ENCODE assay signal across 9 cellular contexts in genomic region chr17:3647769-3648540, GRCh38. TPM values are rescaled to one million over a fixed set of nuclear protein-coding genes. Genes with fewer than 3 reads are reported as not detected.
DNase-seq lines count a peak whose midpoint lies in the region; ATAC-seq, FAIRE-seq and TF ChIP-seq lines count a peak whose summit lies in the region.
"Had no signal": no experiment of that assay in that cellular context is flagged by ENCODE, and none has a peak within 500 bp of the region (broad histone marks: within the 10 kb centered on the region; RNA-seq: fewer than 3 reads in every experiment).

No MANE protein-coding gene starts in this region.

- H3K9ac ChIP-seq in keratinocyte (ENCODE audit: control insufficient read depth, extremely low read depth, insufficient read depth, low read length) = no peak overlapping the region

- H3K79me2 ChIP-seq in keratinocyte (ENCODE audit: control insufficient read depth, insufficient read depth, low read length) = no peaks in the 10 kb centered on the region

- POLR2A ChIA-PET in Panc1 (lab: Charles Lee) = interaction anchor here (0.5 kb wide), 1 partner anchor 938 kb away, joined by 4 read pairs; no protein-coding TSS in a partner anchor

- intact Hi-C loops in Panc1 (cut with micrococcal nuclease; ENCODE audit: unreplicated experiment) = loop anchor here (5.0 kb wide), 1 partner anchor 601 kb away; no protein-coding TSS in a partner anchor

- no peak overlapping the region for H2AFZ ChIP-seq in keratinocyte (ENCODE audit: control insufficient read depth, low read length)

- H3K4me2 ChIP-seq in keratinocyte (ENCODE audit: control insufficient read depth, extremely low read depth, insufficient read depth, low read depth, low read length) = no peak overlapping the region

- no peaks in the 10 kb centered on the region for H3K9me3 ChIP-seq in Panc1 (ENCODE audit: control insufficient read depth, insufficient read depth, low read depth, low read length)
- H3K9me3 ChIP-seq in keratinocyte (ENCODE audit: control insufficient read depth, low read depth, low read length) = no peaks in the 10 kb centered on the region

- H3K27me3 ChIP-seq in Panc1 (ENCODE audit: control insufficient read depth, insufficient read depth, low read length) = no peaks in the 10 kb centered on the region
- no peaks in the 10 kb centered on the region for H3K27me3 ChIP-seq in keratinocyte (ENCODE audit: control insufficient read depth, extremely low read depth, insufficient read depth, low read length)

- CTCF ChIA-PET in Panc1 (lab: Charles Lee) = no interaction called here

- peak; percentile 63 for FAIRE-seq in keratinocyte (lab: Jason Lieb, UNC)
- FAIRE-seq: colon had no signal

- dilution Hi-C loops in keratinocyte (cut with MboI; ENCODE audit: extremely low pct_ligation_motif_present, low sequenced_read_pairs) = no loop called here

- no TSS peak for BruUV-seq in Panc1 (replicated peaks; lab: Mats Ljungman, UMichigan)

- no peak overlapping the region for H3K4me3 ChIP-seq in Panc1 (ENCODE audit: low read depth in 2 of 2, low read length in 2 of 2)
- H3K4me3 ChIP-seq in astrocyte of the spinal cord (ENCODE audit: low read depth, low read length) = no peak overlapping the region
- no peak overlapping the region for H3K4me3 ChIP-seq in keratinocyte (ENCODE audit: control insufficient read depth in 2 of 3, extremely low read depth in 1 of 3, insufficient read depth in 2 of 3, low read depth in 1 of 3, low read length in 3 of 3)

- TF ChIP-seq CTCF in GM12873 (IDR thresholded peaks at IDR 0.05; ENCODE audit: insufficient read depth, low read depth, low read length, missing control alignments) = peak; percentile 54
- TF ChIP-seq CTCF in Panc1 (IDR thresholded peaks at IDR 0.05) = peak; percentile 83
- peak; percentile 58 for TF ChIP-seq CTCF in astrocyte of the spinal cord (IDR thresholded peaks at IDR 0.05; ENCODE audit: low read depth, low read length)
- TF ChIP-seq CTCF in keratinocyte (optimal IDR thresholded peaks at IDR 0.05 in 1 of 3, IDR thresholded peaks at IDR 0.05 in 1 of 3, conservative IDR thresholded peaks at IDR 0.05 in 1 of 3; ENCODE audit: extremely low read depth in 1 of 3, insufficient read depth in 2 of 3, low read length in 3 of 3) = peak; percentile 66 to 88 (median 82)

- H3K4me1 ChIP-seq in Panc1 (ENCODE audit: control insufficient read depth, insufficient read depth, low read length) (no peaks in the 10 kb centered on the region), keratinocyte (ENCODE audit: control insufficient read depth, extremely low read depth, insufficient read depth, low read length) (no peaks in the 10 kb centered on the region)

- no peaks in the 10 kb centered on the region for H3K36me3 ChIP-seq in Panc1 (ENCODE audit: control insufficient read depth, insufficient read depth, low read length)
- H3K36me3 ChIP-seq in keratinocyte (ENCODE audit: control insufficient read depth in 2 of 2, extremely low read depth in 1 of 2, insufficient read depth in 2 of 2, low read length in 2 of 2) = peaks cover 8 to 15% of the 10 kb centered on the region in 2 experiments

- DNase-seq in ACHN (peak; percentile 55), Panc1 (ENCODE audit: low read depth, low spot score) (no peak), astrocyte of the spinal cord (ENCODE audit: low read depth, low spot score) (peak; percentile 48), keratinocyte (ENCODE audit: low read depth, low spot score) (no peak)
- DNase-seq in stimulated activated CD4-positive, alpha-beta T cell treated with anti-CD3 and anti-CD28 coated beads, Interleukin-4, amount 100 ng/mL, for 1 hour = peak; percentile 48

- H3K27ac ChIP-seq in Panc1 (ENCODE audit: low read length) = no peak overlapping the region
- no peak overlapping the region for H3K27ac ChIP-seq in keratinocyte (ENCODE audit: control insufficient read depth, insufficient read depth, low read length)

- peaks cover 2% of the 10 kb centered on the region for H3K9me1 ChIP-seq in keratinocyte (ENCODE audit: control insufficient read depth, extremely low read depth, insufficient read depth, low read length)

- in situ Hi-C loops in ACHN (cut with HindIII; ENCODE audit: low pct_ligation_motif_present, low pct_unique_long_range_greater_than_20kb, low sequenced_read_pairs) (no loop called here), Panc1 (cut with HindIII; ENCODE audit: low pct_unique_long_range_greater_than_20kb, low sequenced_read_pairs) (no loop called here), astrocyte of the spinal cord (cut with HindIII; ENCODE audit: low sequenced_read_pairs) (no loop called here)

- peak; percentile 95 for ATAC-seq in Panc1
- no peak for ATAC-seq in HG02798 (IDR thresholded peaks at IDR 0.05; ENCODE audit: poor library complexity, unreplicated experiment)
- no peak for ATAC-seq in GM21526 (IDR thresholded peaks at IDR 0.05; ENCODE audit: low FRiP score, unreplicated experiment)

- H4K20me1 ChIP-seq in keratinocyte (ENCODE audit: control insufficient read depth, extremely low read depth, insufficient read depth, low read length) = no peaks in the 10 kb centered on the region

RNA-seq across cellular contexts. Expression of gene CTNS, which starts 11.4 kb away (rescaled TPM):
- total RNA-seq in Panc1 (2021; ENCODE audit: unreplicated experiment) = 20.4 TPM
- 18.0 TPM for polyA plus RNA-seq in Panc1 (2012; ENCODE audit: insufficient read length)
- 7.4 to 10.3 TPM (median 10.2 TPM) in 3 replicates for polyA plus RNA-seq in keratinocyte
- polyA plus RNA-seq in keratinocyte (2011; ENCODE audit: low read depth) = 4.1 TPM
- polyA plus RNA-seq in keratinocyte (2011; cell fraction: cytosol; rRNA removed) = 5.6 and 6.5 TPM in 2 replicates
- polyA plus RNA-seq in keratinocyte (2011; cell fraction: nucleus; rRNA removed) = 16.0 and 21.7 TPM in 2 replicates
- 10.6 and 12.6 TPM in 2 replicates for polyA plus RNA-seq in keratinocyte (2012; ENCODE audit: low replicate concordance)
- 7.1 to 9.1 TPM (median 8.1 TPM) in 3 replicates for polyA minus RNA-seq in keratinocyte
- polyA minus RNA-seq in keratinocyte (2011; cell fraction: cytosol; rRNA and poly(A)+ RNA removed) = 13.0 TPM
- 11.8 and 13.7 TPM in 2 replicates for polyA minus RNA-seq in keratinocyte (2011; cell fraction: nucleus; rRNA and poly(A)+ RNA removed)

RNA-seq across cellular contexts. Expression of gene SHPK, which starts 11.9 kb away (rescaled TPM):
- 8.4 TPM for total RNA-seq in Panc1 (2021; ENCODE audit: unreplicated experiment)
- 5.3 TPM for polyA plus RNA-seq in Panc1 (2012; ENCODE audit: insufficient read length)
- 9.2 to 11.8 TPM (median 11.0 TPM) in 3 replicates for polyA plus RNA-seq in keratinocyte
- polyA plus RNA-seq in keratinocyte (2011; ENCODE audit: low read depth) = 1.5 TPM
- polyA plus RNA-seq in keratinocyte (2011; cell fraction: cytosol; rRNA removed) = 6.3 and 7.5 TPM in 2 replicates
- polyA plus RNA-seq in keratinocyte (2011; cell fraction: nucleus; rRNA removed) = 12.6 and 15.6 TPM in 2 replicates
- 4.4 and 9.3 TPM in 2 replicates for polyA plus RNA-seq in keratinocyte (2012; ENCODE audit: low replicate concordance)
- 19.0 to 25.2 TPM (median 19.5 TPM) in 3 replicates for polyA minus RNA-seq in keratinocyte
- 11.9 TPM for polyA minus RNA-seq in keratinocyte (2011; cell fraction: cytosol; rRNA and poly(A)+ RNA removed)
- 12.6 and 15.1 TPM in 2 replicates for polyA minus RNA-seq in keratinocyte (2011; cell fraction: nucleus; rRNA and poly(A)+ RNA removed)

RNA-seq across cellular contexts. Expression of gene TAX1BP3, which starts 20.4 kb away (rescaled TPM):
- total RNA-seq in Panc1 (2021; ENCODE audit: unreplicated experiment) = 122 TPM
- 127 TPM for polyA plus RNA-seq in Panc1 (2012; ENCODE audit: insufficient read length)
- 105 to 197 TPM (median 126 TPM) in 3 replicates for polyA plus RNA-seq in keratinocyte
- 61.1 TPM for polyA plus RNA-seq in keratinocyte (2011; ENCODE audit: low read depth)
- 211 and 254 TPM in 2 replicates for polyA plus RNA-seq in keratinocyte (2011; cell fraction: cytosol; rRNA removed)
- 86.6 and 95.3 TPM in 2 replicates for polyA plus RNA-seq in keratinocyte (2011; cell fraction: nucleus; rRNA removed)
- polyA plus RNA-seq in keratinocyte (2012; ENCODE audit: low replicate concordance) = 148 and 244 TPM in 2 replicates
- 105 to 182 TPM (median 114 TPM) in 3 replicates for polyA minus RNA-seq in keratinocyte
- polyA minus RNA-seq in keratinocyte (2011; cell fraction: cytosol; rRNA and poly(A)+ RNA removed) = 407 TPM
- 50.0 and 54.6 TPM in 2 replicates for polyA minus RNA-seq in keratinocyte (2011; cell fraction: nucleus; rRNA and poly(A)+ RNA removed)

RNA-seq across cellular contexts. Expression of gene EMC6, which starts 20.7 kb away (rescaled TPM):
- 65.9 TPM for total RNA-seq in Panc1 (2021; ENCODE audit: unreplicated experiment)
- polyA plus RNA-seq in Panc1 (2012; ENCODE audit: insufficient read length) = 54.6 TPM
- 35.4 to 47.4 TPM (median 36.6 TPM) in 3 replicates for polyA plus RNA-seq in keratinocyte
- polyA plus RNA-seq in keratinocyte (2011; ENCODE audit: low read depth) = 41.4 TPM
- 26.5 and 57.1 TPM in 2 replicates for polyA plus RNA-seq in keratinocyte (2011; cell fraction: cytosol; rRNA removed)
- 15.5 and 22.9 TPM in 2 replicates for polyA plus RNA-seq in keratinocyte (2011; cell fraction: nucleus; rRNA removed)
- 45.2 and 58.0 TPM in 2 replicates for polyA plus RNA-seq in keratinocyte (2012; ENCODE audit: low replicate concordance)
- 5.1 to 9.4 TPM (median 5.2 TPM) in 3 replicates for polyA minus RNA-seq in keratinocyte
- 42.4 TPM for polyA minus RNA-seq in keratinocyte (2011; cell fraction: cytosol; rRNA and poly(A)+ RNA removed)
- 6.1 and 10.6 TPM in 2 replicates for polyA minus RNA-seq in keratinocyte (2011; cell fraction: nucleus; rRNA and poly(A)+ RNA removed)

RNA-seq across cellular contexts. Expression of gene TRPV1, which starts 38.7 kb away (rescaled TPM):
- 3.4 TPM for total RNA-seq in Panc1 (2021; ENCODE audit: unreplicated experiment)
- polyA plus RNA-seq in Panc1 (2012; ENCODE audit: insufficient read length) = 2.4 TPM
- polyA plus RNA-seq in keratinocyte = 1.3 to 2.2 TPM (median 1.5 TPM) in 3 replicates
- polyA plus RNA-seq in keratinocyte (2011; ENCODE audit: low read depth) = 1.6 TPM
- polyA plus RNA-seq in keratinocyte (2011; cell fraction: cytosol; rRNA removed) = 0.70 and 0.85 TPM in 2 replicates
- polyA plus RNA-seq in keratinocyte (2011; cell fraction: nucleus; rRNA removed) = 7.6 and 10.0 TPM in 2 replicates
- 0.87 and 2.2 TPM in 2 replicates for polyA plus RNA-seq in keratinocyte (2012; ENCODE audit: low replicate concordance)
- 1.2 to 4.6 TPM (median 3.4 TPM) in 3 replicates for polyA minus RNA-seq in keratinocyte
- polyA minus RNA-seq in keratinocyte (2011; cell fraction: cytosol; rRNA and poly(A)+ RNA removed) = 0.58 TPM
- polyA minus RNA-seq in keratinocyte (2011; cell fraction: nucleus; rRNA and poly(A)+ RNA removed) = 2.7 and 4.2 TPM in 2 replicates

Comparison
In these comparisons a context has a peak if more than half of its experiments do, and no peak if none do; other contexts are left out.
1. DNase-seq: peak in ACHN (single experiment), astrocyte of the spinal cord (single experiment) and stimulated activated CD4-positive, alpha-beta T cell treated with anti-CD3 and anti-CD28 coated beads, Interleukin-4, amount 100 ng/mL, for 1 hour (single experiment); none in Panc1 (single experiment) and keratinocyte (single experiment).
2. Peak in every context shown above with its lines, with median percentiles within 50 percentile points of each other: CTCF ChIP-seq.